ENCODE assay signal across 8 cellular contexts in genomic region chr19:3982701-3983541, GRCh38. TPM values are rescaled to one million over a fixed set of nuclear protein-coding genes. Genes with fewer than 3 reads are reported as not detected.
DNase-seq lines count a peak whose midpoint lies in the region; ATAC-seq and TF ChIP-seq lines count a peak whose summit lies in the region.

No MANE protein-coding gene starts in this region.

- peaks cover 73% of the 10 kb centered on the region for H4K20me1 ChIP-seq in hepatocyte (ENCODE audit: insufficient read depth, poor library complexity, severe bottlenecking)

- no peaks in the 10 kb centered on the region for H3K9me3 Mint-ChIP-seq in activated T-cell treated with anti-CD3 and anti-CD28 coated beads, Interleukin-2, amount 50 U/mL, for 4 hours

- H3K79me2 ChIP-seq in hepatocyte = peaks cover 70% of the 10 kb centered on the region

- peak overlapping the region; percentile 98 for H3K4me3 Mint-ChIP-seq in activated T-cell treated with anti-CD3 and anti-CD28 coated beads, Interleukin-2, amount 50 U/mL, for 4 hours

- H3K36me3 ChIP-seq in hepatocyte (replicated peaks; ENCODE audit: insufficient read depth, low read depth) (no peaks in the 10 kb centered on the region), stomach (peaks cover 64 to 66% (median 64%) of the 10 kb centered on the region in 4 donors)

- intact Hi-C loops in stomach (cut with DNase I; ENCODE audit: low total_unique reads) = loop anchor here (10.0 kb wide), 1 partner anchor 202 kb away; the partner anchor contains the start of genes ANKRD24 and SIRT6

- H3K27ac ChIP-seq in hepatocyte (peak overlapping the region; percentile 100), stomach (peak overlapping the region; percentile 1 to 99 (median 96))

- H3K9me2 ChIP-seq in hepatocyte (replicated peaks; ENCODE audit: insufficient read depth) = no peaks in the 10 kb centered on the region

- H3K4me3 ChIP-seq in hepatocyte (no peak overlapping the region), stomach (peak overlapping the region in 3 of 4 donors; percentile 67 to 92 (median 74))

- no peaks in the 10 kb centered on the region for H3K9me3 ChIP-seq in hepatocyte (ENCODE audit: low read depth)
- no peaks in the 10 kb centered on the region for H3K9me3 ChIP-seq in stomach

- peak overlapping the region; percentile 96 for H3K4me2 ChIP-seq in hepatocyte

- peaks cover 57% of the 10 kb centered on the region for H3K4me1 Mint-ChIP-seq in activated T-cell treated with anti-CD3 and anti-CD28 coated beads, Interleukin-2, amount 50 U/mL, for 4 hours (ENCODE audit: low read depth)

- TF ChIP-seq CTCF in hepatocyte (IDR thresholded peaks at IDR 0.05; ENCODE audit: poor library complexity) (no peak), stomach (IDR thresholded peaks at IDR 0.05) (no peak)

- peak; percentile 31 for DNase-seq in activated naive CD4-positive, alpha-beta T cell treated with Interleukin-2 at 50 U/mL for 16 hours
- DNase-seq in activated naive CD4-positive, alpha-beta T cell treated with anti-CD3 and anti-CD28 coated beads, Interleukin-2, amount 50 U/mL, for 16 hours = no peak
- no peak for DNase-seq in activated T-cell treated with anti-CD3 and anti-CD28 coated beads, Interleukin-2, amount 50 U/mL, for 4 hours
- DNase-seq in hepatocyte (ENCODE audit: low spot score) = peak; percentile 67
- DNase-seq in stomach = no peak
- no peak for DNase-seq in OCI-M1 (lab: John Stamatoyannopoulos, UW)
- DNase-seq in amygdala (lab: John Stamatoyannopoulos, UW) = no peak

- peaks cover 23% of the 10 kb centered on the region for H3K4me1 ChIP-seq in hepatocyte (ENCODE audit: insufficient read depth)
- peaks cover 35 to 89% (median 54%) of the 10 kb centered on the region in 4 donors for H3K4me1 ChIP-seq in stomach

- TF ChIP-seq EP300 in stomach (IDR thresholded peaks at IDR 0.05) = no peak

- TF ChIP-seq POLR2A in stomach (IDR thresholded peaks at IDR 0.05) = no peak

- no peak overlapping the region for H2AFZ ChIP-seq in hepatocyte

- 93% methylated on average over 40 of the region's 40 CpGs for WGBS in hepatocyte (ENCODE audit: low lambda C conversion rate, missing lambda C conversion rate)
- 67 to 81% (median 70%) methylated on average over 22 to 40 of the region's 40 CpGs for WGBS in stomach, 5 donors

- no peak for ATAC-seq in activated T-cell treated with anti-CD3 and anti-CD28 coated beads, Interleukin-2, amount 50 U/mL, for 4 hours
- no peak for ATAC-seq in GM18502 (IDR thresholded peaks at IDR 0.05; ENCODE audit: poor library complexity, unreplicated experiment)

- H3K36me3 Mint-ChIP-seq in activated T-cell treated with anti-CD3 and anti-CD28 coated beads, Interleukin-2, amount 50 U/mL, for 4 hours (ENCODE audit: insufficient read depth) = peaks cover 46% of the 10 kb centered on the region

- no peaks in the 10 kb centered on the region for H3K27me3 Mint-ChIP-seq in activated T-cell treated with anti-CD3 and anti-CD28 coated beads, Interleukin-2, amount 50 U/mL, for 4 hours (ENCODE audit: low read depth)

- no peaks in the 10 kb centered on the region for H3K27me3 ChIP-seq in hepatocyte
- H3K27me3 ChIP-seq in stomach = no peaks in the 10 kb centered on the region

RNA-seq across cellular contexts. Expression of gene EEF2, which starts 2.3 kb away (rescaled TPM):
- 1,000 to 10,000 TPM; 3,493 to 4,080 (median 3,609) TPM for total RNA-seq in activated T-cell treated with anti-CD3 and anti-CD28 coated beads, Interleukin-2, amount 50 U/mL, for 4 hours
- 1,740 and 1,817 TPM in 2 replicates for total RNA-seq in hepatocyte
- 444 and 526 TPM in 2 replicates for polyA plus RNA-seq in hepatocyte
- total RNA-seq in stomach = 1,000 to 10,000 TPM in 4 of 5 donors, 100 to 1,000 TPM in 1; 872 to 1,656 (median 1,431) TPM
- polyA plus RNA-seq in stomach = 1,000 to 10,000 TPM in 2 of 3 donors, 100 to 1,000 TPM in 1; 667 to 1,312 (median 1,239) TPM

RNA-seq across cellular contexts. Expression of gene DAPK3, which starts 12.0 kb away (rescaled TPM):
- total RNA-seq in activated T-cell treated with anti-CD3 and anti-CD28 coated beads, Interleukin-2, amount 50 U/mL, for 4 hours = 10 to 100 TPM; 41.6 to 44.3 (median 42.6) TPM
- total RNA-seq in hepatocyte = 113 and 140 TPM in 2 replicates
- polyA plus RNA-seq in hepatocyte = 103 and 123 TPM in 2 replicates
- total RNA-seq in stomach = 100 to 1,000 TPM in 2 of 5 donors, 10 to 100 TPM in 3; 58.5 to 238 (median 75.8) TPM
- polyA plus RNA-seq in stomach = 10 to 100 TPM; 47.0 to 73.5 (median 51.9) TPM

RNA-seq across cellular contexts. Expression of gene PIAS4, which starts 24.6 kb away (rescaled TPM):
- total RNA-seq in activated T-cell treated with anti-CD3 and anti-CD28 coated beads, Interleukin-2, amount 50 U/mL, for 4 hours = 10 to 100 TPM; 33.9 to 37.0 (median 35.3) TPM
- total RNA-seq in hepatocyte = 16.7 and 18.1 TPM in 2 replicates
- polyA plus RNA-seq in hepatocyte = 8.3 and 15.0 TPM in 2 replicates
- total RNA-seq in stomach = 10 to 100 TPM in 4 of 5 donors, 1 to 10 TPM in 1; 9.3 to 93.6 (median 37.5) TPM
- polyA plus RNA-seq in stomach = 10 to 100 TPM in 1 of 3 donors, 1 to 10 TPM in 2; 6.6 to 14.8 (median 9.3) TPM

RNA-seq across cellular contexts. Expression of gene NMRK2, which starts 50.1 kb away (rescaled TPM):
- total RNA-seq in activated T-cell treated with anti-CD3 and anti-CD28 coated beads, Interleukin-2, amount 50 U/mL, for 4 hours = not detected
- total RNA-seq in hepatocyte (0.32 TPM in 1 of 2 replicates, not detected in the other), stomach (under 1 TPM in 1 of 5 donors, not detected in 4; 0.55 TPM)
- polyA plus RNA-seq in hepatocyte (0.95 TPM in 1 of 2 replicates, not detected in the other), stomach (1 to 10 TPM in 2 of 3 donors, under 1 TPM in 1; 0.68 to 4.3 (median 2.3) TPM)

Comparison
In these comparisons a context has a peak if more than half of its experiments do, and no peak if none do; other contexts are left out.
1. DNase-seq: peak in activated naive CD4-positive, alpha-beta T cell treated with Interleukin-2 at 50 U/mL for 16 hours (single experiment) and hepatocyte (single experiment); none in activated naive CD4-positive, alpha-beta T cell treated with anti-CD3 and anti-CD28 coated beads, Interleukin-2, amount 50 U/mL, for 16 hours (single experiment), activated T-cell treated with anti-CD3 and anti-CD28 coated beads, Interleukin-2, amount 50 U/mL, for 4 hours (single experiment), stomach (single experiment), OCI-M1 (single experiment) and amygdala (0 of 56).